ENCODE assay signal across 8 cellular contexts in genomic region chr1:61082336-61083013, GRCh38. TPM values are rescaled to one million over a fixed set of nuclear protein-coding genes. Genes with fewer than 3 reads are reported as not detected.
DNase-seq lines count a peak whose midpoint lies in the region; ATAC-seq and TF ChIP-seq lines count a peak whose summit lies in the region.

NFIA (plus strand) TSS chr1:61082561.

- intact Hi-C loops in right lobe of liver (cut with DNase I) = no loop called here

- H3K27me3 ChIP-seq in GM06990 (replicated peaks; ENCODE audit: control insufficient read depth, insufficient read depth, low read length) (peaks cover 2% of the 10 kb centered on the region), right lobe of liver (no peaks in the 10 kb centered on the region)

- H3K36me3 ChIP-seq in GM06990 (ENCODE audit: control insufficient read depth, insufficient read depth, low read length) = no peaks in the 10 kb centered on the region
- H3K36me3 ChIP-seq in right lobe of liver = no peaks in the 10 kb centered on the region

- ATAC-seq in right lobe of liver (peak; percentile 40 to 65 (median 56)), GM19324 (IDR thresholded peaks at IDR 0.05; ENCODE audit: low FRiP score, unreplicated experiment) (no peak), HG03025 (IDR thresholded peaks at IDR 0.05; ENCODE audit: low FRiP score, unreplicated experiment) (no peak)

- DNase-seq in GM06990 (ENCODE audit: extremely low read depth, insufficient read length) (no peak), NCI-H2171 (lab: John Stamatoyannopoulos, UW) (peak; percentile 67), right lobe of liver (peak; percentile 65 to 85 (median 78))
- DNase-seq in activated CD4-positive, alpha-beta T cell treated with anti-CD3 and anti-CD28 coated beads for 48 hours = peak; percentile 32
- DNase-seq in effector CD4-positive, alpha-beta T cell = peak; percentile 2
- peak in 4 of 6 experiments; percentile 10 to 59 (median 40) for DNase-seq in stimulated activated naive CD4-positive, alpha-beta T cell (lab: John Stamatoyannopoulos, UW)

- TF ChIP-seq CTCF in GM06990 (IDR thresholded peaks at IDR 0.05; ENCODE audit: insufficient read depth, low read length, poor library complexity, severe bottlenecking) = no peak
- no peak for TF ChIP-seq CTCF in right lobe of liver (IDR thresholded peaks at IDR 0.05)

- H3K9me3 ChIP-seq in right lobe of liver = no peaks in the 10 kb centered on the region

- TF ChIP-seq POLR2A in right lobe of liver (IDR thresholded peaks at IDR 0.05) = peak; percentile 62

- peaks cover 0 to 55% (median 20%) of the 10 kb centered on the region in 4 donors for H3K4me1 ChIP-seq in right lobe of liver

- WGBS in right lobe of liver (ENCODE audit: insufficient coverage, low coverage, low lambda C conversion rate, missing lambda C conversion rate) = 1% methylated on average over 36 of the region's 69 CpGs

- H3K4me3 ChIP-seq in GM06990 (replicated peaks; ENCODE audit: low read depth, low read length) (peak within 1 kb of the TSS; percentile 23), right lobe of liver (peak within 1 kb of the TSS; percentile 69 to 83 (median 74))

- H3K27ac ChIP-seq in right lobe of liver = peak within 1 kb of the TSS; percentile 91 to 98 (median 94)

RNA-seq across cellular contexts. Expression of gene NFIA, which starts in this region (rescaled TPM):
- total RNA-seq in right lobe of liver = 10 to 100 TPM; 36.7 to 97.2 (median 57.9) TPM

Comparison
In these comparisons a context has a peak if more than half of its experiments do, and no peak if none do; other contexts are left out.
1. ATAC-seq: peak in right lobe of liver (4 of 4); none in GM19324 (single experiment) and HG03025 (single experiment).